Comparison of ENCODE assay signal across 1 cellular context in genomic region chrX:130173190-130173895, GRCh38.
TF ChIP-seq lines count a peak whose summit lies in the region.

No MANE protein-coding gene starts in this region.

TF ChIP-seq in K562, 482 proteins besides CTCF, POLR2A, EP300 and RAD21 (continued from another document and continues in another):
- TF ChIP-seq, protein P1, sequence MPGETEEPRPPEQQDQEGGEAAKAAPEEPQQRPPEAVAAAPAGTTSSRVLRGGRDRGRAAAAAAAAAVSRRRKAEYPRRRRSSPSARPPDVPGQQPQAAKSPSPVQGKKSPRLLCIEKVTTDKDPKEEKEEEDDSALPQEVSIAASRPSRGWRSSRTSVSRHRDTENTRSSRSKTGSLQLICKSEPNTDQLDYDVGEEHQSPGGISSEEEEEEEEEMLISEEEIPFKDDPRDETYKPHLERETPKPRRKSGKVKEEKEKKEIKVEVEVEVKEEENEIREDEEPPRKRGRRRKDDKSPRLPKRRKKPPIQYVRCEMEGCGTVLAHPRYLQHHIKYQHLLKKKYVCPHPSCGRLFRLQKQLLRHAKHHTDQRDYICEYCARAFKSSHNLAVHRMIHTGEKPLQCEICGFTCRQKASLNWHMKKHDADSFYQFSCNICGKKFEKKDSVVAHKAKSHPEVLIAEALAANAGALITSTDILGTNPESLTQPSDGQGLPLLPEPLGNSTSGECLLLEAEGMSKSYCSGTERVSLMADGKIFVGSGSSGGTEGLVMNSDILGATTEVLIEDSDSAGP (CRISPR knock-in tag; IDR thresholded peaks at IDR 0.05), result no peak
- TF ChIP-seq MTA1 (IDR thresholded peaks at IDR 0.05; ENCODE audit: borderline replicate concordance) (0 out of 2 replicates have a peak, but pooled peaks have one; percentile 4), RB1 (IDR thresholded peaks at IDR 0.05; ENCODE audit: low read depth) (no peak), ZNF586 (CRISPR knock-in tag; conservative IDR thresholded peaks at IDR 0.05) (no peak), MNT (conservative IDR thresholded peaks at IDR 0.05) (no peak), ZNF551 (CRISPR knock-in tag; IDR thresholded peaks at IDR 0.05) (no peak), KDM2B (CRISPR knock-in tag; IDR thresholded peaks at IDR 0.05) (no peak), JUNB (CRISPR knock-in tag; conservative IDR thresholded peaks at IDR 0.05) (no peak), ATF6 (CRISPR knock-in tag; IDR thresholded peaks at IDR 0.05) (no peak), ZNF584 (CRISPR knock-in tag; IDR thresholded peaks at IDR 0.05; ENCODE audit: low read depth) (0 out of 2 replicates have a peak, but pooled peaks have one; percentile 13), BRF1 (IDR thresholded peaks at IDR 0.05; ENCODE audit: borderline replicate concordance, extremely low read depth, insufficient read length) (no peak), NFYB (IDR thresholded peaks at IDR 0.05; ENCODE audit: extremely low read depth, insufficient read length) (no peak), NCOA4 (IDR thresholded peaks at IDR 0.05; ENCODE audit: partially characterized antibody) (no peak), BRCA1 (IDR thresholded peaks at IDR 0.05) (no peak), BRCA1 (CRISPR knock-in tag; IDR thresholded peaks at IDR 0.05) (no peak), PHB (CRISPR knock-in tag; IDR thresholded peaks at IDR 0.05) (no peak), ZNF79 (CRISPR knock-in tag; IDR thresholded peaks at IDR 0.05; ENCODE audit: low read depth) (no peak), ZNF431 (CRISPR knock-in tag; IDR thresholded peaks at IDR 0.05) (no peak), PRPF4 (IDR thresholded peaks at IDR 0.05; ENCODE audit: insufficient read depth, low read depth, low read length, poor library complexity, severe bottlenecking) (no peak), TAF1 (IDR thresholded peaks at IDR 0.05; ENCODE audit: control insufficient read depth, extremely low read depth, insufficient read depth, low read length, severe bottlenecking) (peak; percentile 44), SREBF2 (CRISPR knock-in tag; IDR thresholded peaks at IDR 0.05) (no peak), FOXK1 (CRISPR knock-in tag; IDR thresholded peaks at IDR 0.05; ENCODE audit: borderline replicate concordance) (no peak), IFI16 (CRISPR knock-in tag; IDR thresholded peaks at IDR 0.05) (no peak), ZBTB7A (IDR thresholded peaks at IDR 0.05; ENCODE audit: borderline replicate concordance, control insufficient read depth, low read depth, low read length) (no peak), RHOXF2B (CRISPR knock-in tag; conservative IDR thresholded peaks at IDR 0.05) (no peak), RCOR1 (IDR thresholded peaks at IDR 0.05; ENCODE audit: borderline replicate concordance in 1 of 2, low read depth in 2 of 2, low read length in 2 of 2) (peak in 1 of 2 experiments; percentile 58; a peak in 1 of 4 replicates), MAFG (tag; conservative IDR thresholded peaks at IDR 0.05) (no peak), KLF10 (CRISPR knock-in tag; IDR thresholded peaks at IDR 0.05) (no peak), TRIM28 (IDR thresholded peaks at IDR 0.05) (no peak), POLR2B (IDR thresholded peaks at IDR 0.05; ENCODE audit: low read depth, partially characterized antibody) (peak; percentile 76), ZBED1 (IDR thresholded peaks at IDR 0.05) (no peak), RAD51 (IDR thresholded peaks at IDR 0.05; ENCODE audit: borderline replicate concordance, low read depth) (no peak), NBN (IDR thresholded peaks at IDR 0.05; ENCODE audit: low read depth) (peak; percentile 53), ZNF354B (CRISPR knock-in tag; IDR thresholded peaks at IDR 0.05) (peak; percentile 11; the same call in 1 of the 2 replicates), PURB (CRISPR knock-in tag; IDR thresholded peaks at IDR 0.05; ENCODE audit: low read depth) (no peak), TEAD4 (IDR thresholded peaks at IDR 0.05; ENCODE audit: low read length) (0 out of 2 replicates have a peak, but pooled peaks have one; percentile 45), TEAD4 (CRISPR knock-in tag; IDR thresholded peaks at IDR 0.05; ENCODE audit: borderline replicate concordance) (no peak), DIDO1 (tag; IDR thresholded peaks at IDR 0.05; ENCODE audit: low read depth) (no peak), CBX3 (IDR thresholded peaks at IDR 0.05; ENCODE audit: borderline replicate concordance in 1 of 2, low read length in 2 of 2) (no peak), E2F3 (CRISPR knock-in tag; IDR thresholded peaks at IDR 0.05) (no peak), NRF1 (conservative IDR thresholded peaks at IDR 0.05 in 1 of 2, IDR thresholded peaks at IDR 0.05 in 1 of 2) (0 out of 4 replicates have a peak, but pooled peaks have one; percentile 23 to 40), SAFB (IDR thresholded peaks at IDR 0.05; ENCODE audit: borderline replicate concordance, low read depth, low read length) (no peak), CBFA2T3 (IDR thresholded peaks at IDR 0.05) (peak; percentile 13; the same call in 1 of the 2 replicates), SNRNP70 (optimal IDR thresholded peaks at IDR 0.05; ENCODE audit: low read depth, low read length) (no peak), RBM14 (IDR thresholded peaks at IDR 0.05; ENCODE audit: borderline replicate concordance, insufficient read depth, low read depth, low read length) (no peak), MCM3 (IDR thresholded peaks at IDR 0.05) (no peak), HNRNPH1 (optimal IDR thresholded peaks at IDR 0.05; ENCODE audit: low read depth, low read length) (no peak), LCOR (CRISPR knock-in tag; IDR thresholded peaks at IDR 0.05) (no peak), ZNF77 (CRISPR knock-in tag; IDR thresholded peaks at IDR 0.05) (no peak), GATA2 (CRISPR knock-in tag; IDR thresholded peaks at IDR 0.05) (no peak), SPI1 (IDR thresholded peaks at IDR 0.05; ENCODE audit: borderline replicate concordance, low read depth, low read length) (peak; percentile 58; the same call in 1 of the 2 replicates), SMAD1 (IDR thresholded peaks at IDR 0.05; ENCODE audit: low read depth, low read length, partially characterized antibody) (no peak)
- TF ChIP-seq, protein P2, sequence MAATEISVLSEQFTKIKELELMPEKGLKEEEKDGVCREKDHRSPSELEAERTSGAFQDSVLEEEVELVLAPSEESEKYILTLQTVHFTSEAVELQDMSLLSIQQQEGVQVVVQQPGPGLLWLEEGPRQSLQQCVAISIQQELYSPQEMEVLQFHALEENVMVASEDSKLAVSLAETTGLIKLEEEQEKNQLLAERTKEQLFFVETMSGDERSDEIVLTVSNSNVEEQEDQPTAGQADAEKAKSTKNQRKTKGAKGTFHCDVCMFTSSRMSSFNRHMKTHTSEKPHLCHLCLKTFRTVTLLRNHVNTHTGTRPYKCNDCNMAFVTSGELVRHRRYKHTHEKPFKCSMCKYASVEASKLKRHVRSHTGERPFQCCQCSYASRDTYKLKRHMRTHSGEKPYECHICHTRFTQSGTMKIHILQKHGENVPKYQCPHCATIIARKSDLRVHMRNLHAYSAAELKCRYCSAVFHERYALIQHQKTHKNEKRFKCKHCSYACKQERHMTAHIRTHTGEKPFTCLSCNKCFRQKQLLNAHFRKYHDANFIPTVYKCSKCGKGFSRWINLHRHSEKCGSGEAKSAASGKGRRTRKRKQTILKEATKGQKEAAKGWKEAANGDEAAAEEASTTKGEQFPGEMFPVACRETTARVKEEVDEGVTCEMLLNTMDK (IDR thresholded peaks at IDR 0.05; ENCODE audit: borderline replicate concordance, insufficient read depth, low read depth, low read length, poor library complexity, severe bottlenecking), result no peak
- TF ChIP-seq, protein P3, sequence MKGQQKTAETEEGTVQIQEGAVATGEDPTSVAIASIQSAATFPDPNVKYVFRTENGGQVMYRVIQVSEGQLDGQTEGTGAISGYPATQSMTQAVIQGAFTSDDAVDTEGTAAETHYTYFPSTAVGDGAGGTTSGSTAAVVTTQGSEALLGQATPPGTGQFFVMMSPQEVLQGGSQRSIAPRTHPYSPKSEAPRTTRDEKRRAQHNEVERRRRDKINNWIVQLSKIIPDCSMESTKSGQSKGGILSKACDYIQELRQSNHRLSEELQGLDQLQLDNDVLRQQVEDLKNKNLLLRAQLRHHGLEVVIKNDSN (CRISPR knock-in tag; IDR thresholded peaks at IDR 0.05), result no peak
- TF ChIP-seq, protein P4, sequence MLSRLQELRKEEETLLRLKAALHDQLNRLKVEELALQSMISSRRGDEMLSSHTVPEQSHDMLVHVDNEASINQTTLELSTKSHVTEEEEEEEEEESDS (CRISPR knock-in tag; IDR thresholded peaks at IDR 0.05), result no peak
- TF ChIP-seq, protein P5, sequence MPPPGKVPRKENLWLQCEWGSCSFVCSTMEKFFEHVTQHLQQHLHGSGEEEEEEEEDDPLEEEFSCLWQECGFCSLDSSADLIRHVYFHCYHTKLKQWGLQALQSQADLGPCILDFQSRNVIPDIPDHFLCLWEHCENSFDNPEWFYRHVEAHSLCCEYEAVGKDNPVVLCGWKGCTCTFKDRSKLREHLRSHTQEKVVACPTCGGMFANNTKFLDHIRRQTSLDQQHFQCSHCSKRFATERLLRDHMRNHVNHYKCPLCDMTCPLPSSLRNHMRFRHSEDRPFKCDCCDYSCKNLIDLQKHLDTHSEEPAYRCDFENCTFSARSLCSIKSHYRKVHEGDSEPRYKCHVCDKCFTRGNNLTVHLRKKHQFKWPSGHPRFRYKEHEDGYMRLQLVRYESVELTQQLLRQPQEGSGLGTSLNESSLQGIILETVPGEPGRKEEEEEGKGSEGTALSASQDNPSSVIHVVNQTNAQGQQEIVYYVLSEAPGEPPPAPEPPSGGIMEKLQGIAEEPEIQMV (tag; conservative IDR thresholded peaks at IDR 0.05; ENCODE audit: low read depth), result no peak
- TF ChIP-seq, protein P6, sequence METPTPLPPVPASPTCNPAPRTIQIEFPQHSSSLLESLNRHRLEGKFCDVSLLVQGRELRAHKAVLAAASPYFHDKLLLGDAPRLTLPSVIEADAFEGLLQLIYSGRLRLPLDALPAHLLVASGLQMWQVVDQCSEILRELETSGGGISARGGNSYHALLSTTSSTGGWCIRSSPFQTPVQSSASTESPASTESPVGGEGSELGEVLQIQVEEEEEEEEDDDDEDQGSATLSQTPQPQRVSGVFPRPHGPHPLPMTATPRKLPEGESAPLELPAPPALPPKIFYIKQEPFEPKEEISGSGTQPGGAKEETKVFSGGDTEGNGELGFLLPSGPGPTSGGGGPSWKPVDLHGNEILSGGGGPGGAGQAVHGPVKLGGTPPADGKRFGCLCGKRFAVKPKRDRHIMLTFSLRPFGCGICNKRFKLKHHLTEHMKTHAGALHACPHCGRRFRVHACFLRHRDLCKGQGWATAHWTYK (CRISPR knock-in tag; IDR thresholded peaks at IDR 0.05), result no peak
- TF ChIP-seq, protein P7, sequence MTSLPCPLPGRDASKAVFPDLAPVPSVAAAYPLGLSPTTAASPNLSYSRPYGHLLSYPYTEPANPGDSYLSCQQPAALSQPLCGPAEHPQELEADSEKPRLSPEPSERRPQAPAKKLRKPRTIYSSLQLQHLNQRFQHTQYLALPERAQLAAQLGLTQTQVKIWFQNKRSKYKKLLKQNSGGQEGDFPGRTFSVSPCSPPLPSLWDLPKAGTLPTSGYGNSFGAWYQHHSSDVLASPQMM (CRISPR knock-in tag; IDR thresholded peaks at IDR 0.05), result no peak
- TF ChIP-seq, protein P8, sequence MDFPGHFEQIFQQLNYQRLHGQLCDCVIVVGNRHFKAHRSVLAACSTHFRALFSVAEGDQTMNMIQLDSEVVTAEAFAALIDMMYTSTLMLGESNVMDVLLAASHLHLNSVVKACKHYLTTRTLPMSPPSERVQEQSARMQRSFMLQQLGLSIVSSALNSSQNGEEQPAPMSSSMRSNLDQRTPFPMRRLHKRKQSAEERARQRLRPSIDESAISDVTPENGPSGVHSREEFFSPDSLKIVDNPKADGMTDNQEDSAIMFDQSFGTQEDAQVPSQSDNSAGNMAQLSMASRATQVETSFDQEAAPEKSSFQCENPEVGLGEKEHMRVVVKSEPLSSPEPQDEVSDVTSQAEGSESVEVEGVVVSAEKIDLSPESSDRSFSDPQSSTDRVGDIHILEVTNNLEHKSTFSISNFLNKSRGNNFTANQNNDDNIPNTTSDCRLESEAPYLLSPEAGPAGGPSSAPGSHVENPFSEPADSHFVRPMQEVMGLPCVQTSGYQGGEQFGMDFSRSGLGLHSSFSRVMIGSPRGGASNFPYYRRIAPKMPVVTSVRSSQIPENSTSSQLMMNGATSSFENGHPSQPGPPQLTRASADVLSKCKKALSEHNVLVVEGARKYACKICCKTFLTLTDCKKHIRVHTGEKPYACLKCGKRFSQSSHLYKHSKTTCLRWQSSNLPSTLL (IDR thresholded peaks at IDR 0.05), result no peak
- TF ChIP-seq, protein P9, sequence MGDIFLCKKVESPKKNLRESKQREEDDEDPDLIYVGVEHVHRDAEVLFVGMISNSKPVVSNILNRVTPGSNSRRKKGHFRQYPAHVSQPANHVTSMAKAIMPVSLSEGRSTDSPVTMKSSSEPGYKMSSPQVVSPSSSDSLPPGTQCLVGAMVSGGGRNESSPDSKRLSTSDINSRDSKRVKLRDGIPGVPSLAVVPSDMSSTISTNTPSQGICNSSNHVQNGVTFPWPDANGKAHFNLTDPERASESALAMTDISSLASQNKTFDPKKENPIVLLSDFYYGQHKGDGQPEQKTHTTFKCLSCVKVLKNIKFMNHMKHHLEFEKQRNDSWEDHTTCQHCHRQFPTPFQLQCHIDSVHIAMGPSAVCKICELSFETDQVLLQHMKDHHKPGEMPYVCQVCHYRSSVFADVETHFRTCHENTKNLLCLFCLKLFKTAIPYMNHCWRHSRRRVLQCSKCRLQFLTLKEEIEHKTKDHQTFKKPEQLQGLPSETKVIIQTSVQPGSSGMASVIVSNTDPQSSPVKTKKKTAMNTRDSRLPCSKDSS (IDR thresholded peaks at IDR 0.05; ENCODE audit: low read depth, partially characterized antibody), result no peak
